23 cellular contexts compared by ENCODE assay signal in genomic region chr21:46350571-46350970, GRCh38.
"Had no signal": no experiment of that assay in that cellular context is flagged by ENCODE, and none has a peak within 500 bp of the region (broad histone marks: within the 10 kb centered on the region; RNA-seq: fewer than 3 reads in every experiment).

No MANE protein-coding gene starts in this region.

- H3K27me3 ChIP-seq: dorsolateral prefrontal cortex, esophagus squamous epithelium, gastroesophageal sphincter, heart right ventricle, left lung had no signal

- H3K4me1 ChIP-seq: gastroesophageal sphincter, left lung, lower lobe of right lung had no signal

- ATAC-seq: effector memory CD8-positive, alpha-beta T cell; esophagus mucosa; gastroesophageal sphincter; heart right ventricle; left cardiac atrium; left lung; left ventricle myocardium superior; lower lobe of right lung; mucosa of descending colon had no signal

- H3K4me3 ChIP-seq: coronary artery, dorsolateral prefrontal cortex, esophagus squamous epithelium, gastroesophageal sphincter, heart right ventricle, left lung, lower lobe of right lung, mucosa of descending colon had no signal

- H3K27ac ChIP-seq: coronary artery, dorsolateral prefrontal cortex, epithelial cell of prostate, gastroesophageal sphincter, heart right ventricle, left lung, lower lobe of right lung had no signal

- H3K27ac Mint-ChIP-seq: effector memory CD8-positive, alpha-beta T cell; endodermal cell; mesothelial cell of epicardium had no signal

- H3K9me3 Mint-ChIP-seq: effector memory CD8-positive, alpha-beta T cell; endodermal cell; mesothelial cell of epicardium had no signal

- DNase-seq: dermis blood vessel endothelial cell; dorsolateral prefrontal cortex; effector CD4-positive, alpha-beta T cell; effector memory CD8-positive, alpha-beta T cell; endodermal cell; erythroblast; esophagus squamous epithelium; foreskin fibroblast; foreskin melanocyte; head of caudate nucleus; heart right ventricle; hippocampal formation; left cardiac atrium; left ventricle myocardium superior; lower lobe of right lung; mesenchymal stem cell; mucosa of descending colon had no signal

- H3K9me3 ChIP-seq: esophagus squamous epithelium, gastroesophageal sphincter, heart right ventricle, left lung, lower lobe of right lung, mucosa of descending colon had no signal

- H3K4me3 Mint-ChIP-seq: effector memory CD8-positive, alpha-beta T cell; endodermal cell; mesothelial cell of epicardium had no signal

- H3K27me3 Mint-ChIP-seq: effector memory CD8-positive, alpha-beta T cell had no signal

- H3K4me1 Mint-ChIP-seq: endodermal cell, mesothelial cell of epicardium had no signal
